In the genomic region with DNA sequence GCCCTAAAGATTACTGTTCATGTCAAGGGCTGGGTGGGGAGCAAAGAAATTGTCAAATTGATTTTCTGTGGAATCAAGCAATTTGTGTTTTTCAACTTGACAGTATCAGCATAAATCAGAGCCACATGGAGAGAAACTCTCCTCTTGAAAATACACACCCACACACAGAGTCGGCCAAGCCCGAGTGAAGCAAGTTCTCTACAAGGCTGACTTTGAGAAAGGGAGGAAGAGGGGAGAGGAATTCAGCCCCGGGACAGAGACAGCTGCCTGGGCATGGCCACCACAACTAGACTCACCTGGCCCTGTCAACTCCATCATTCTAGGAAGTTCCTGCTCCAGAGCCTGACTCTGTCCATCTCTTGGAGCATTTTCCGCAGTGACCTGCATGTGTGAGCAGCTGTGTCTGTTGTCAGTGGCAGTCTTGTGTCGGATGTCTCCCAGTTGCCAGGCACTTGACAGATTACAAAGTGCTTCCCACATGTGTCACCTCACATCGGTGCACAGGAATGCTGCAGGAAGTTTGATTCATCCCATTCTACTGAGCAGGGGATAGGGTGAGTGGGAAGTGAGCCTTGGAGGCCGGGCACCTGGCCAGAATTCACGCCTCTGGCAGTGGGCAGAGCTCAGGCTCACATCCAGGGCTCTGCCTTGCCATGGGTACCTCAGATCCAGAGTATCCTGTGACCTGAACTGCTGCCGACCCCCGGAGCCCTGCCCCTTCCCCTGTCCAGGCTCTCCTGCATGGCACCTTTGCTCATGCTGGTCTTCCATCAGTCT, we compare ENCODE assay signal across 11 cellular contexts. TPM values are rescaled to one million over a fixed set of nuclear protein-coding genes. Genes with fewer than 3 reads are reported as not detected.
DNase-seq lines count a peak whose midpoint lies in the region; ATAC-seq and TF ChIP-seq lines count a peak whose summit lies in the region.
"Had no signal": no experiment of that assay in that cellular context is flagged by ENCODE, and none has a peak within 500 bp of the region (broad histone marks: within the 10 kb centered on the region; RNA-seq: fewer than 3 reads in every experiment).

No MANE protein-coding gene starts in this region.

- H3K36me3 ChIP-seq in SJSA1 (no peaks in the 10 kb centered on the region), prostate gland (no peaks in the 10 kb centered on the region)

- no peak for ATAC-seq in T-helper 17 cell

- no peak overlapping the region for H3K4me3 Mint-ChIP-seq in T-helper 17 cell

- no peaks in the 10 kb centered on the region for H3K36me3 Mint-ChIP-seq in T-helper 17 cell (ENCODE audit: low read depth)

- H3K27ac Mint-ChIP-seq in T-helper 17 cell = no peak overlapping the region

- no peaks in the 10 kb centered on the region for H3K27me3 Mint-ChIP-seq in T-helper 17 cell

- H3K4me3 ChIP-seq in SJSA1 (no peak overlapping the region), fibroblast of the aortic adventitia (ENCODE audit: low read depth, low read length) (no peak overlapping the region), prostate gland (no peak overlapping the region)

- peak; percentile 89 for DNase-seq in GM04504 (ENCODE audit: low read depth)
- peak; percentile 46 to 75 for DNase-seq in SJSA1 (ENCODE audit: low read depth in 1 of 2, low spot score in 2 of 2)
- DNase-seq in fibroblast of the aortic adventitia (ENCODE audit: low read depth) = peak; percentile 87
- peak; percentile 99 for DNase-seq in renal cortical epithelial cell (ENCODE audit: low read depth)
- no peak for DNase-seq in activated CD8-positive, alpha-beta memory T cell treated with anti-CD3 and anti-CD28 coated beads for 24 hours
- DNase-seq in NCI-H82 (lab: John Stamatoyannopoulos, UW) = no peak
- DNase-seq in prostate gland (ENCODE audit: low spot score) = no peak
- DNase-seq in T-helper 17 cell = no peak
- DNase-seq: cerebellar nuclear complex, NCI-H1694 treated with DMSO at 0.1 percent for 48 hours, SIG-M5 had no signal

- H3K4me1 ChIP-seq in SJSA1 (replicated peaks) = peaks cover 14% of the 10 kb centered on the region
- H3K4me1 ChIP-seq in prostate gland (replicated peaks) = no peaks in the 10 kb centered on the region

- TF ChIP-seq POLR2A in prostate gland (IDR thresholded peaks at IDR 0.05) = no peak

- peak overlapping the region; percentile 50 for H3K27ac ChIP-seq in SJSA1
- H3K27ac ChIP-seq in prostate gland = no peak overlapping the region

- H3K9me3 ChIP-seq in SJSA1 (replicated peaks) = no peaks in the 10 kb centered on the region
- H3K9me3 ChIP-seq in prostate gland = no peaks in the 10 kb centered on the region
- no peaks in the 10 kb centered on the region for H3K9me3 ChIP-seq in T-helper 17 cell (ENCODE audit: control insufficient read depth, low read length, poor library complexity, severe bottlenecking)

- H3K27me3 ChIP-seq in SJSA1 (replicated peaks) = no peaks in the 10 kb centered on the region
- no peaks in the 10 kb centered on the region for H3K27me3 ChIP-seq in prostate gland (replicated peaks; ENCODE audit: insufficient read depth)

- intact Hi-C loops in prostate gland (cut with DNase I) = loop anchor here (10.0 kb wide), 1 partner anchor 996 kb away; no protein-coding TSS in a partner anchor

- H3K4me1 Mint-ChIP-seq in T-helper 17 cell = no peaks in the 10 kb centered on the region

- WGBS in prostate gland = 35% methylated on average over 10 of the region's 10 CpGs

- TF ChIP-seq CTCF in fibroblast of the aortic adventitia (IDR thresholded peaks at IDR 0.05; ENCODE audit: insufficient read depth, low read length) = no peak
- no peak for TF ChIP-seq CTCF in prostate gland (IDR thresholded peaks at IDR 0.05)

RNA-seq across cellular contexts. Expression of a gene that starts 37.9 kb away (rescaled TPM):
- 3.3 and 3.6 TPM in 2 replicates for total RNA-seq in SJSA1 (2014; rRNA removed; shearing (Covaris generic))
- total RNA-seq in fibroblast of the aortic adventitia (ENCODE audit: low replicate concordance) (82.7 and 83.5 TPM in 2 replicates), renal cortical epithelial cell (19.4 and 26.2 TPM in 2 replicates), prostate gland (1 to 10 TPM in 1 of 2 donors, under 1 TPM in 1; 0.14 to 1.9 TPM), T-helper 17 cell (10 to 100 TPM; 15.2 to 36.6 TPM)

Comparison
In these comparisons a context has a peak if more than half of its experiments do, and no peak if none do; other contexts are left out.
1. DNase-seq: peak in GM04504 (single experiment), SJSA1 (2 of 2), fibroblast of the aortic adventitia (single experiment) and renal cortical epithelial cell (single experiment); none in activated CD8-positive, alpha-beta memory T cell treated with anti-CD3 and anti-CD28 coated beads for 24 hours (single experiment), NCI-H82 (single experiment), prostate gland (single experiment) and T-helper 17 cell (0 of 3).